8 cellular contexts compared by ENCODE assay signal in genomic region chr19:45443462-45444317, GRCh38. TPM values are rescaled to one million over a fixed set of nuclear protein-coding genes. Genes with fewer than 3 reads are reported as not detected.
A peak's percentile ranks its signal among the peaks of the same experiment; 100 is the strongest.
DNase-seq lines count a peak whose midpoint lies in the region; ATAC-seq and TF ChIP-seq lines count a peak whose summit lies in the region.

No MANE protein-coding gene starts in this region.

- no peaks in the 10 kb centered on the region for H3K27me3 Mint-ChIP-seq in activated T-helper 1 cell treated with anti-CD3 and anti-CD28 coated beads, Interleukin-12 subunit alpha, Interleukin-12 subunit beta, Interleukin-2, Interleukin-4 antibody, amounts not matched to agents 30 ng/mL and 10 ng/mL and 1 ng/mL, durations not matched to agents 14 hours and 24 hours and 36 hours (ENCODE audit: insufficient read depth)

- peak; percentile 99 for DNase-seq in BE2C
- peak; percentile 55 to 91 for DNase-seq in NCI-H526 (lab: John Stamatoyannopoulos, UW)
- peak; percentile 43 for DNase-seq in activated T-helper 1 cell treated with anti-CD3 and anti-CD28 coated beads, Interleukin-12 subunit alpha, Interleukin-12 subunit beta, Interleukin-2, Interleukin-4 antibody, amounts not matched to agents 30 ng/mL and 10 ng/mL and 1 ng/mL, durations not matched to agents 14 hours and 24 hours and 36 hours (ENCODE audit: low spot score)
- DNase-seq in esophagus squamous epithelium (lab: John Stamatoyannopoulos, UW): no peak
- DNase-seq in mucosa of gallbladder (ENCODE audit: low spot score): peak; percentile 92

- H3K27me3 ChIP-seq in BE2C (no peaks in the 10 kb centered on the region), esophagus squamous epithelium (no peaks in the 10 kb centered on the region), stomach smooth muscle (ENCODE audit: control insufficient read depth in 1 of 2, insufficient read depth in 2 of 2, low read length in 2 of 2) (no peaks in the 10 kb centered on the region)

- 0 out of 2 replicates have a peak, but pooled peaks cover 2% of the 10 kb centered on the region for H3K4me1 ChIP-seq in BE2C
- H3K4me1 ChIP-seq in esophagus squamous epithelium: peaks cover 29 to 83% (median 47%) of the 10 kb centered on the region in 3 donors
- H3K4me1 ChIP-seq in stomach smooth muscle (ENCODE audit: control insufficient read depth, insufficient read depth, low read length): peaks cover 34% of the 10 kb centered on the region

- no peaks in the 10 kb centered on the region for H3K9me3 Mint-ChIP-seq in activated T-helper 1 cell treated with anti-CD3 and anti-CD28 coated beads, Interleukin-12 subunit alpha, Interleukin-12 subunit beta, Interleukin-2, Interleukin-4 antibody, amounts not matched to agents 30 ng/mL and 10 ng/mL and 1 ng/mL, durations not matched to agents 14 hours and 24 hours and 36 hours

- H3K4me3 ChIP-seq in BE2C (ENCODE audit: low read depth, low read length) (peak overlapping the region; percentile 72), esophagus squamous epithelium (peak overlapping the region; percentile 32 to 69 (median 48)), stomach smooth muscle (ENCODE audit: low read length in 2 of 2) (peak overlapping the region; percentile 71 to 76)

- WGBS in esophagus squamous epithelium, 2 donors: 1% methylated on average over 18 to 31 of the region's 49 CpGs

- peak overlapping the region; percentile 86 for H3K9ac ChIP-seq in stomach smooth muscle (ENCODE audit: low read length in 2 of 2)

- TF ChIP-seq POLR2A in esophagus squamous epithelium (IDR thresholded peaks at IDR 0.05): peak in 3 of 4 donors; percentile 66 to 77 (median 67)

- H3K9me3 ChIP-seq in BE2C: no peaks in the 10 kb centered on the region
- no peaks in the 10 kb centered on the region for H3K9me3 ChIP-seq in esophagus squamous epithelium
- no peaks in the 10 kb centered on the region for H3K9me3 ChIP-seq in stomach smooth muscle (ENCODE audit: control insufficient read depth in 2 of 2, low read length in 2 of 2)

- H3K36me3 ChIP-seq in BE2C: no peaks in the 10 kb centered on the region
- no peaks in the 10 kb centered on the region for H3K36me3 ChIP-seq in esophagus squamous epithelium
- H3K36me3 ChIP-seq in stomach smooth muscle (ENCODE audit: control insufficient read depth in 2 of 2, insufficient read depth in 2 of 2, low read length in 2 of 2): no peaks in the 10 kb centered on the region

- no peak for TF ChIP-seq CTCF in BE2C (IDR thresholded peaks at IDR 0.05; ENCODE audit: low read depth, low read length)
- TF ChIP-seq CTCF in esophagus squamous epithelium (IDR thresholded peaks at IDR 0.05): no peak

- H3K4me1 Mint-ChIP-seq in activated T-helper 1 cell treated with anti-CD3 and anti-CD28 coated beads, Interleukin-12 subunit alpha, Interleukin-12 subunit beta, Interleukin-2, Interleukin-4 antibody, amounts not matched to agents 30 ng/mL and 10 ng/mL and 1 ng/mL, durations not matched to agents 14 hours and 24 hours and 36 hours (ENCODE audit: low read depth): peaks cover 41% of the 10 kb centered on the region

- ATAC-seq in GM21825 (IDR thresholded peaks at IDR 0.05; ENCODE audit: unreplicated experiment): peak; percentile 38
- ATAC-seq in HG03045 (IDR thresholded peaks at IDR 0.05; ENCODE audit: unreplicated experiment): no peak

- intact Hi-C loops in activated T-helper 1 cell treated with anti-CD3 and anti-CD28 coated beads, Interleukin-12 subunit alpha, Interleukin-12 subunit beta, Interleukin-2, Interleukin-4 antibody, amounts not matched to agents 30 ng/mL and 10 ng/mL and 1 ng/mL, durations not matched to agents 14 hours and 24 hours and 36 hours (cut with micrococcal nuclease): loop anchor here (1.0 to 5.0 kb wide), 3 partner anchors 35 to 73 kb away; partner anchors contain the start of genes ERCC2, POLR1G and PPP1R13L
- intact Hi-C loops in esophagus squamous epithelium (cut with DNase I): no loop called here

- H3K36me3 Mint-ChIP-seq in activated T-helper 1 cell treated with anti-CD3 and anti-CD28 coated beads, Interleukin-12 subunit alpha, Interleukin-12 subunit beta, Interleukin-2, Interleukin-4 antibody, amounts not matched to agents 30 ng/mL and 10 ng/mL and 1 ng/mL, durations not matched to agents 14 hours and 24 hours and 36 hours (ENCODE audit: low read depth): peaks cover 4% of the 10 kb centered on the region

- peak overlapping the region; percentile 88 for H3K27ac Mint-ChIP-seq in activated T-helper 1 cell treated with anti-CD3 and anti-CD28 coated beads, Interleukin-12 subunit alpha, Interleukin-12 subunit beta, Interleukin-2, Interleukin-4 antibody, amounts not matched to agents 30 ng/mL and 10 ng/mL and 1 ng/mL, durations not matched to agents 14 hours and 24 hours and 36 hours

- peak overlapping the region; percentile 84 for H3K4me3 Mint-ChIP-seq in activated T-helper 1 cell treated with anti-CD3 and anti-CD28 coated beads, Interleukin-12 subunit alpha, Interleukin-12 subunit beta, Interleukin-2, Interleukin-4 antibody, amounts not matched to agents 30 ng/mL and 10 ng/mL and 1 ng/mL, durations not matched to agents 14 hours and 24 hours and 36 hours

- H3K27ac ChIP-seq in esophagus squamous epithelium (peak overlapping the region; percentile 88 to 97 (median 93)), stomach smooth muscle (ENCODE audit: low read length) (peak overlapping the region; percentile 91)

RNA-seq across cellular contexts. Expression of gene ERCC1, which starts 20.0 kb away (rescaled TPM):
- polyA plus RNA-seq in BE2C (2012; ENCODE audit: insufficient read depth, insufficient read length, low read depth): 120 TPM
- 143 and 152 TPM in 2 replicates for total RNA-seq in activated T-helper 1 cell treated with anti-CD3 and anti-CD28 coated beads, Interleukin-12 subunit alpha, Interleukin-12 subunit beta, Interleukin-2, Interleukin-4 antibody, amounts not matched to agents 30 ng/mL and 10 ng/mL and 1 ng/mL, durations not matched to agents 14 hours and 24 hours and 36 hours
- total RNA-seq in esophagus squamous epithelium (10 to 100 TPM; 27.7 to 80.9 (median 48.5) TPM), mucosa of gallbladder (57.0 TPM)

RNA-seq across cellular contexts. Expression of gene FOSB, which starts 24.1 kb away (rescaled TPM):
- 1.1 TPM for polyA plus RNA-seq in BE2C (2012; ENCODE audit: insufficient read depth, insufficient read length, low read depth)
- 16.8 and 17.2 TPM in 2 replicates for total RNA-seq in activated T-helper 1 cell treated with anti-CD3 and anti-CD28 coated beads, Interleukin-12 subunit alpha, Interleukin-12 subunit beta, Interleukin-2, Interleukin-4 antibody, amounts not matched to agents 30 ng/mL and 10 ng/mL and 1 ng/mL, durations not matched to agents 14 hours and 24 hours and 36 hours
- total RNA-seq in esophagus squamous epithelium: 1 to 10 TPM; 1.7 to 4.6 (median 2.5) TPM
- 7.2 TPM for total RNA-seq in mucosa of gallbladder

RNA-seq across cellular contexts. Expression of gene POLR1G, which starts 37.2 kb away (rescaled TPM):
- 16.9 TPM for polyA plus RNA-seq in BE2C (2012; ENCODE audit: insufficient read depth, insufficient read length, low read depth)
- total RNA-seq in activated T-helper 1 cell treated with anti-CD3 and anti-CD28 coated beads, Interleukin-12 subunit alpha, Interleukin-12 subunit beta, Interleukin-2, Interleukin-4 antibody, amounts not matched to agents 30 ng/mL and 10 ng/mL and 1 ng/mL, durations not matched to agents 14 hours and 24 hours and 36 hours: 25.3 and 27.2 TPM in 2 replicates
- total RNA-seq in esophagus squamous epithelium (10 to 100 TPM in 1 of 4 donors, 1 to 10 TPM in 3; 7.3 to 12.4 (median 9.8) TPM), mucosa of gallbladder (4.9 TPM)

RNA-seq across cellular contexts. Expression of gene PPP1R13L, which starts 38.8 kb away (rescaled TPM):
- 0.77 TPM for polyA plus RNA-seq in BE2C (2012; ENCODE audit: insufficient read depth, insufficient read length, low read depth)
- 8.5 and 8.9 TPM in 2 replicates for total RNA-seq in activated T-helper 1 cell treated with anti-CD3 and anti-CD28 coated beads, Interleukin-12 subunit alpha, Interleukin-12 subunit beta, Interleukin-2, Interleukin-4 antibody, amounts not matched to agents 30 ng/mL and 10 ng/mL and 1 ng/mL, durations not matched to agents 14 hours and 24 hours and 36 hours
- total RNA-seq in esophagus squamous epithelium: 100 to 1,000 TPM in 2 of 4 donors, 10 to 100 TPM in 2; 53.1 to 166 (median 87.8) TPM
- 54.2 TPM for total RNA-seq in mucosa of gallbladder

RNA-seq across cellular contexts. Expression of gene RTN2, which starts 53.2 kb away (rescaled TPM):
- polyA plus RNA-seq in BE2C (2012; ENCODE audit: insufficient read depth, insufficient read length, low read depth): 79.0 TPM
- 3.0 and 4.1 TPM in 2 replicates for total RNA-seq in activated T-helper 1 cell treated with anti-CD3 and anti-CD28 coated beads, Interleukin-12 subunit alpha, Interleukin-12 subunit beta, Interleukin-2, Interleukin-4 antibody, amounts not matched to agents 30 ng/mL and 10 ng/mL and 1 ng/mL, durations not matched to agents 14 hours and 24 hours and 36 hours
- 1 to 10 TPM; 1.9 to 7.2 (median 4.2) TPM for total RNA-seq in esophagus squamous epithelium
- 10.7 TPM for total RNA-seq in mucosa of gallbladder
